Comparison of ENCODE assay signal across 1 cellular context in the genomic region with DNA sequence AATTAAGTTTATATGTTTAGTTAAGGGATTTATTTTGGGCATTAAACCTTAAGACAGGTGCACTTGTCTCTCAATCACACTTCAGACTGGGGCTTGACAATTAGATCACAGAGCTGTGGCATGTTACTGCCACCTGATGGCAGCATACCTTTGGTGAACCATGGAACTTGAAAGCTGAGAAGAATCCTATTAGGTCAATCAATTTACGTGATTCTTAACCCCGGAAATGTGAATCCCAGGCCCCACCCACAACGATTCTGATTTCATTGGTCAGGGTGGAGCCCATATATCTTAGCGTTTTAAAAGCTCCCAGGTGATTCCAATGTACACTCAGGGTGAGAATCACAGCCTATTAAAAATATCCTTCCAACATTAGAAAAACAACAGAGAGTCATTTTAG.
TF ChIP-seq lines count a peak whose summit lies in the region.

No MANE protein-coding gene starts in this region.

TF ChIP-seq in WTC11, 78 proteins besides CTCF, POLR2A, EP300 and RAD21 (continued from another document):
- TF ChIP-seq, protein P1, sequence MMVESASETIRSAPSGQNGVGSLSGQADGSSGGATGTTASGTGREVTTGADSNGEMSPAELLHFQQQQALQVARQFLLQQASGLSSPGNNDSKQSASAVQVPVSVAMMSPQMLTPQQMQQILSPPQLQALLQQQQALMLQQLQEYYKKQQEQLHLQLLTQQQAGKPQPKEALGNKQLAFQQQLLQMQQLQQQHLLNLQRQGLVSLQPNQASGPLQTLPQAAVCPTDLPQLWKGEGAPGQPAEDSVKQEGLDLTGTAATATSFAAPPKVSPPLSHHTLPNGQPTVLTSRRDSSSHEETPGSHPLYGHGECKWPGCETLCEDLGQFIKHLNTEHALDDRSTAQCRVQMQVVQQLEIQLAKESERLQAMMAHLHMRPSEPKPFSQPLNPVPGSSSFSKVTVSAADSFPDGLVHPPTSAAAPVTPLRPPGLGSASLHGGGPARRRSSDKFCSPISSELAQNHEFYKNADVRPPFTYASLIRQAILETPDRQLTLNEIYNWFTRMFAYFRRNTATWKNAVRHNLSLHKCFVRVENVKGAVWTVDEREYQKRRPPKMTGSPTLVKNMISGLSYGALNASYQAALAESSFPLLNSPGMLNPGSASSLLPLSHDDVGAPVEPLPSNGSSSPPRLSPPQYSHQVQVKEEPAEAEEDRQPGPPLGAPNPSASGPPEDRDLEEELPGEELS (CRISPR knock-in tag; IDR thresholded peaks at IDR 0.05) = no peak
- TF ChIP-seq ZNF263 (CRISPR knock-in tag; IDR thresholded peaks at IDR 0.05; ENCODE audit: low read depth) = no peak
- TF ChIP-seq SP1 (CRISPR knock-in tag; conservative IDR thresholded peaks at IDR 0.05) = no peak
- no peak for TF ChIP-seq GRHL2 (CRISPR knock-in tag; IDR thresholded peaks at IDR 0.05; ENCODE audit: insufficient replicate concordance, severe bottlenecking)
- TF ChIP-seq, protein P2, sequence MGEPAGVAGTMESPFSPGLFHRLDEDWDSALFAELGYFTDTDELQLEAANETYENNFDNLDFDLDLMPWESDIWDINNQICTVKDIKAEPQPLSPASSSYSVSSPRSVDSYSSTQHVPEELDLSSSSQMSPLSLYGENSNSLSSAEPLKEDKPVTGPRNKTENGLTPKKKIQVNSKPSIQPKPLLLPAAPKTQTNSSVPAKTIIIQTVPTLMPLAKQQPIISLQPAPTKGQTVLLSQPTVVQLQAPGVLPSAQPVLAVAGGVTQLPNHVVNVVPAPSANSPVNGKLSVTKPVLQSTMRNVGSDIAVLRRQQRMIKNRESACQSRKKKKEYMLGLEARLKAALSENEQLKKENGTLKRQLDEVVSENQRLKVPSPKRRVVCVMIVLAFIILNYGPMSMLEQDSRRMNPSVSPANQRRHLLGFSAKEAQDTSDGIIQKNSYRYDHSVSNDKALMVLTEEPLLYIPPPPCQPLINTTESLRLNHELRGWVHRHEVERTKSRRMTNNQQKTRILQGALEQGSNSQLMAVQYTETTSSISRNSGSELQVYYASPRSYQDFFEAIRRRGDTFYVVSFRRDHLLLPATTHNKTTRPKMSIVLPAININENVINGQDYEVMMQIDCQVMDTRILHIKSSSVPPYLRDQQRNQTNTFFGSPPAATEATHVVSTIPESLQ (CRISPR knock-in tag; IDR thresholded peaks at IDR 0.05) = no peak
- no peak for TF ChIP-seq CREM (CRISPR knock-in tag; IDR thresholded peaks at IDR 0.05)
- TF ChIP-seq, protein P3, sequence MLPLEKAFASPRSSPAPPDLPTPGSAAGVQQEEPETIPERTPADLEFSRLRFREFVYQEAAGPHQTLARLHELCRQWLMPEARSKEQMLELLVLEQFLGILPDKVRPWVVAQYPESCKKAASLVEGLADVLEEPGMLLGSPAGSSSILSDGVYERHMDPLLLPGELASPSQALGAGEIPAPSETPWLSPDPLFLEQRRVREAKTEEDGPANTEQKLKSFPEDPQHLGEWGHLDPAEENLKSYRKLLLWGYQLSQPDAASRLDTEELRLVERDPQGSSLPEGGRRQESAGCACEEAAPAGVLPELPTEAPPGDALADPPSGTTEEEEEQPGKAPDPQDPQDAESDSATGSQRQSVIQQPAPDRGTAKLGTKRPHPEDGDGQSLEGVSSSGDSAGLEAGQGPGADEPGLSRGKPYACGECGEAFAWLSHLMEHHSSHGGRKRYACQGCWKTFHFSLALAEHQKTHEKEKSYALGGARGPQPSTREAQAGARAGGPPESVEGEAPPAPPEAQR (CRISPR knock-in tag; IDR thresholded peaks at IDR 0.05) = no peak
- TF ChIP-seq ZNF416 (CRISPR knock-in tag; IDR thresholded peaks at IDR 0.05) = no peak
